25 cellular contexts compared by ENCODE assay signal in the genomic region with DNA sequence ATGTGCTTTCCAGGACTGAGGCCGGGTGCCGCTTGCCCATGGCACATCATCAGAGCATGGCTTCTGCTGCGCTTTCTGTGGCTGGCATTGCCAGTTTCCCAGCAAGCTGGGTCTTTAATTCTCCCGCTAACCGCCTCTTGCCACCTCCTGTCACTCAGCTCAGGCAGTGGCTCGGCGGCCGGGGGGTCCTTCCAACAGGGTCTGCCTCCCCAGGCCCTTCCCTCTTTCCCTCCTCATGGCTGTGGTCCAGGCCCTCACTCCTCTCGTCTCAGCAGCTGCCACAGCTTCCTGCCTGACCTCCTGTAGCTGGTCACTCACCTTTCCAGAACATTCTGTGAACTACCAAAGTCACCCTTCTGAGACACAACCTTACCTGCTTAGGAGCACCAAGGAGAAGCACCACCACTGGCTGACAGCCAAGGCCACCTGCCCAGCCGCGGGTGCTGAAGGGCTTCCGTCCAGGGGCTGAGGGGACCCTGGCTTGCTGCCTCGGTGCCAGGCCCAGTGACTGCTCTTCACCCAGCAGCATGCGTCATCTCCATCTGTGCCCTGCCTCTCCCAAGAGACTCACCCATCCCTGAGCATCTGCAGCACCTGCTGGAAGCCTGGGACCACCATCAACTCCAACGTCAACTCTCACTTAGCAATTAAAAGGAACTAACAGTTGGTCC. TPM values are rescaled to one million over a fixed set of nuclear protein-coding genes. Genes with fewer than 3 reads are reported as not detected.
A peak's percentile ranks its signal among the peaks of the same experiment; 100 is the strongest.
DNase-seq lines count a peak whose midpoint lies in the region; ATAC-seq, FAIRE-seq and TF ChIP-seq lines count a peak whose summit lies in the region.
"Had no signal": no experiment of that assay in that cellular context is flagged by ENCODE, and none has a peak within 500 bp of the region (broad histone marks: within the 10 kb centered on the region; RNA-seq: fewer than 3 reads in every experiment).

No MANE protein-coding gene starts in this region.

- no peak overlapping the region for H2AK5ac ChIP-seq in mesendoderm (ENCODE audit: low read length)

- in situ Hi-C loops in HepG2 (cut with HindIII; ENCODE audit: extremely low pct_ligation_motif_present, low pct_unique_long_range_greater_than_20kb): loop anchor here (5.0 kb wide), 1 partner anchor 47 kb away; no protein-coding TSS in a partner anchor

- no TSS peak for BruUV-seq in HepG2 (replicated peaks; lab: Mats Ljungman, UMichigan)

- H3K4me1 ChIP-seq in HepG2 (ENCODE audit: insufficient read depth, low read length) (peaks cover 19% of the 10 kb centered on the region), thyroid gland (no peaks in the 10 kb centered on the region), mesendoderm (ENCODE audit: control insufficient read depth, low read depth, low read length) (no peaks in the 10 kb centered on the region)

- H4K20me1 ChIP-seq in HepG2 (ENCODE audit: insufficient read depth, low read length): no peaks in the 10 kb centered on the region
- H4K20me1 ChIP-seq: BLaER1 had no signal

- H3K27me3 Mint-ChIP-seq in T-helper 17 cell: no peaks in the 10 kb centered on the region

- CTCF ChIA-PET in HepG2 (lab: Yijun Ruan, JAX; ENCODE audit: low intra/inter-chr PET ratio, low total read pairs): interaction anchor here (2.0 to 2.7 kb wide), 2 partner anchors 47 to 141 kb away, joined by 14 read pairs; no protein-coding TSS in a partner anchor

- H3K36me3 Mint-ChIP-seq in activated naive CD4-positive, alpha-beta T cell treated with anti-CD3 and anti-CD28 coated beads, Interleukin-2, amount 50 U/mL, for 72 hours: peaks cover 0 to 7% of the 10 kb centered on the region in 2 donors
- no peaks in the 10 kb centered on the region for H3K36me3 Mint-ChIP-seq in T-helper 17 cell (ENCODE audit: low read depth)

- ATAC-seq in activated naive CD4-positive, alpha-beta T cell treated with anti-CD3 and anti-CD28 coated beads, Interleukin-2, amount 50 U/mL, for 72 hours: no peak
- no peak for ATAC-seq in T-helper 17 cell
- ATAC-seq in HepG2: no peak

- H3K9me3 Mint-ChIP-seq in activated naive CD4-positive, alpha-beta T cell treated with anti-CD3 and anti-CD28 coated beads, Interleukin-2, amount 50 U/mL, for 72 hours: peaks cover 3 to 7% of the 10 kb centered on the region in 2 donors
- H3K9me3 Mint-ChIP-seq: CD4-positive, CD25-positive, alpha-beta regulatory T cell had no signal

- no peaks in the 10 kb centered on the region for H3K36me3 ChIP-seq in HepG2 (replicated peaks in 1 of 2; ENCODE audit: control insufficient read depth in 1 of 2, insufficient read depth in 2 of 2, low read length in 2 of 2)
- H3K36me3 ChIP-seq in thyroid gland: no peaks in the 10 kb centered on the region
- peaks cover 2% of the 10 kb centered on the region for H3K36me3 ChIP-seq in mesendoderm (ENCODE audit: control insufficient read depth, insufficient read depth, low read length)
- H3K36me3 ChIP-seq: BLaER1, MG63 had no signal

- H3K79me2 ChIP-seq in HepG2 (ENCODE audit: insufficient read depth, low read length): no peaks in the 10 kb centered on the region
- no peaks in the 10 kb centered on the region for H3K79me2 ChIP-seq in mesendoderm (ENCODE audit: control insufficient read depth, insufficient read depth, low read length)

- H4K5ac ChIP-seq in mesendoderm (ENCODE audit: low read length): no peak overlapping the region

- H3K18ac ChIP-seq in mesendoderm (ENCODE audit: low read length): no peak overlapping the region

- no peak overlapping the region for H3K4ac ChIP-seq in mesendoderm (ENCODE audit: low read depth, low read length)

- TF ChIP-seq RAD21 in HepG2 (CRISPR knock-in tag; IDR thresholded peaks at IDR 0.05): no peak

- no peak overlapping the region for H3K4me3 Mint-ChIP-seq in T-helper 17 cell
- H3K4me3 Mint-ChIP-seq: CD4-positive, CD25-positive, alpha-beta regulatory T cell had no signal

- intact Hi-C loops in HepG2 (cut with micrococcal nuclease; ENCODE audit: unreplicated experiment) (loop anchor here (5.0 kb wide), 1 partner anchor 33 kb away; the partner anchor contains the start of gene MPPE1), thyroid gland (cut with DNase I) (loop anchor here (10.0 kb wide), 1 partner anchor 139 kb away; no protein-coding TSS in a partner anchor)

- no peak overlapping the region for H3K23ac ChIP-seq in mesendoderm (ENCODE audit: low read length)

- H4K8ac ChIP-seq in mesendoderm (ENCODE audit: low read depth, low read length): no peak overlapping the region

- H2BK5ac ChIP-seq in mesendoderm (ENCODE audit: low read length): no peak overlapping the region

- TF ChIP-seq CTCF in HepG2 (CRISPR knock-in tag; IDR thresholded peaks at IDR 0.05): no peak
- TF ChIP-seq CTCF in thyroid gland (IDR thresholded peaks at IDR 0.05): no peak

- H3K27ac ChIP-seq in HepG2 (ENCODE audit: extremely low read length, insufficient read depth, low read length): no peak overlapping the region
- no peak overlapping the region for H3K27ac ChIP-seq in thyroid gland
- H3K27ac ChIP-seq in mesendoderm (ENCODE audit: low read depth, low read length): no peak overlapping the region
- H3K27ac ChIP-seq: BLaER1, PC-9 had no signal

- no peak for DNase-seq in activated naive CD4-positive, alpha-beta T cell treated with anti-CD3 and anti-CD28 coated beads, Interleukin-2, amount 50 U/mL, for 72 hours (ENCODE audit: low spot score in 2 of 2)
- DNase-seq in activated naive CD4-positive, alpha-beta T cell (lab: John Stamatoyannopoulos, UW): no peak
- DNase-seq in T-helper 17 cell (no peak), HepG2 (ENCODE audit: low spot score) (no peak), thyroid gland (peak; percentile 28 to 33), NCI-H187 (lab: John Stamatoyannopoulos, UW) (no peak), mesendoderm (no peak), NCI-H69 (lab: John Stamatoyannopoulos, UW) (no peak)
- DNase-seq: CD4-positive, CD25-positive, alpha-beta regulatory T cell; DMS153; DND-41; KBM-7; MG63; NCI-H1105 treated with DMSO at 0.1 percent for 48 hours; NCI-H146; NCI-H2081; NCI-H774; PC-9; RPMI8226; SHP77 had no signal

- H3K9ac ChIP-seq in HepG2 (ENCODE audit: insufficient read depth, low read depth, low read length): no peak overlapping the region
- no peak overlapping the region for H3K9ac ChIP-seq in mesendoderm (ENCODE audit: low read length)
- H3K9ac ChIP-seq: BLaER1 had no signal

- H3K9me3 ChIP-seq in T-helper 17 cell (ENCODE audit: control insufficient read depth, low read length, poor library complexity, severe bottlenecking) (no peaks in the 10 kb centered on the region), HepG2 (ENCODE audit: low read length) (no peaks in the 10 kb centered on the region), thyroid gland (no peaks in the 10 kb centered on the region)
- H3K9me3 ChIP-seq: BLaER1, MG63 had no signal

- FAIRE-seq in HepG2 (lab: Jason Lieb, UNC): no peak
- FAIRE-seq: A204.1, GM12892, GM19239, H54 had no signal

- TF ChIP-seq EP300 in HepG2 (IDR thresholded peaks at IDR 0.05; ENCODE audit: low read depth in 2 of 2, low read length in 2 of 2) (no peak), HepG2 (CRISPR knock-in tag; IDR thresholded peaks at IDR 0.05; ENCODE audit: borderline replicate concordance) (no peak)

- TF ChIP-seq POLR2A in HepG2 (IDR thresholded peaks at IDR 0.05; ENCODE audit: insufficient read depth in 1 of 2, low read depth in 2 of 2, low read length in 2 of 2): no peak
- no peak for TF ChIP-seq POLR2A in thyroid gland (IDR thresholded peaks at IDR 0.05)

- peaks cover 2% of the 10 kb centered on the region for H3K4me1 Mint-ChIP-seq in T-helper 17 cell
- H3K4me1 Mint-ChIP-seq: CD4-positive, CD25-positive, alpha-beta regulatory T cell had no signal

- POLR2A ChIA-PET in HepG2 (lab: Yijun Ruan, JAX): no interaction called here

- no peak overlapping the region for H2AFZ ChIP-seq in HepG2 (ENCODE audit: low read length)
- H2AFZ ChIP-seq: PC-9 had no signal

- no peak overlapping the region for H2BK120ac ChIP-seq in mesendoderm (ENCODE audit: low read depth, low read length)

- no peak overlapping the region for H2BK15ac ChIP-seq in mesendoderm (replicated peaks; ENCODE audit: low read depth)

- H3K27ac Mint-ChIP-seq in activated naive CD4-positive, alpha-beta T cell treated with anti-CD3 and anti-CD28 coated beads, Interleukin-2, amount 50 U/mL, for 72 hours: peak overlapping the region; percentile 62 to 77
- peak overlapping the region; percentile 37 for H3K27ac Mint-ChIP-seq in T-helper 17 cell

- no peaks in the 10 kb centered on the region for H3K27me3 ChIP-seq in HepG2 (ENCODE audit: control insufficient read depth in 1 of 2, insufficient read depth in 2 of 2, low read length in 2 of 2)
- no peaks in the 10 kb centered on the region for H3K27me3 ChIP-seq in thyroid gland
- no peaks in the 10 kb centered on the region for H3K27me3 ChIP-seq in mesendoderm (ENCODE audit: insufficient read depth, low read length, poor library complexity)
- H3K27me3 ChIP-seq: BLaER1, MG63 had no signal

- H3K4me2 ChIP-seq in HepG2 (ENCODE audit: low read depth, low read length): 0 out of 2 replicates have a peak overlapping the region, but pooled peaks have one; percentile 39
- H3K4me2 ChIP-seq in mesendoderm (ENCODE audit: low read length): no peak overlapping the region
- H3K4me2 ChIP-seq: BLaER1, PC-9 had no signal

- WGBS in HepG2 (ENCODE audit: low lambda C conversion rate): 85% methylated on average over 15 of the region's 15 CpGs
- 71 to 90% methylated on average over 12 of the region's 15 CpGs for WGBS in thyroid gland, 2 donors
- no CpG with 5 or more reads among the region's 15 CpGs for WGBS in mesendoderm (ENCODE audit: extremely low coverage, insufficient coverage, low lambda C conversion rate)

- H3K79me1 ChIP-seq in mesendoderm (ENCODE audit: low read length): no peaks in the 10 kb centered on the region

- H3K56ac ChIP-seq in mesendoderm (ENCODE audit: low read length): no peak overlapping the region

- H3K4me3 ChIP-seq in HepG2 (replicated peaks in 1 of 3; ENCODE audit: insufficient read depth in 1 of 3, low read depth in 2 of 3, low read length in 3 of 3) (no peak overlapping the region), thyroid gland (replicated peaks in 1 of 3) (no peak overlapping the region), mesendoderm (ENCODE audit: low read length) (no peak overlapping the region)
- H3K4me3 ChIP-seq: BLaER1, MG63, PC-9 had no signal

RNA-seq across cellular contexts. Expression of gene CHMP1B, which starts 22.6 kb away (rescaled TPM):
- total RNA-seq in activated naive CD4-positive, alpha-beta T cell treated with anti-CD3 and anti-CD28 coated beads, Interleukin-2, amount 50 U/mL, for 72 hours: 10 to 100 TPM; 23.5 to 26.4 TPM
- 10 to 100 TPM; 81.4 to 98.5 TPM for total RNA-seq in T-helper 17 cell
- total RNA-seq in HepG2 (2016; rRNA removed; fragmentation: Illumina TruSeq; extraction: Trizol): 18.8 and 24.0 TPM in 2 replicates
- total RNA-seq in HepG2 (2016; cell fraction: cytosol; rRNA removed; fragmentation: Illumina TruSeq; extraction: Trizol; ENCODE audit: low read depth): 4.1 TPM in 2 replicates
- total RNA-seq in HepG2 (2016; cell fraction: insoluble cytoplasmic fraction; rRNA removed; fragmentation: Illumina TruSeq; extraction: Trizol): 18.9 and 22.7 TPM in 2 replicates
- total RNA-seq in HepG2 (2016; cell fraction: membrane; rRNA removed; fragmentation: Illumina TruSeq; extraction: Trizol): 8.7 and 9.1 TPM in 2 replicates
- total RNA-seq in HepG2 (2016; cell fraction: nucleus; rRNA removed; fragmentation: Illumina TruSeq; extraction: Trizol): 15.1 and 15.2 TPM in 2 replicates
- polyA plus RNA-seq in HepG2 (2011; rRNA removed): 19.1 and 20.2 TPM in 2 replicates
- 19.1 and 22.1 TPM in 2 replicates for polyA plus RNA-seq in HepG2 (2011; cell fraction: cytosol; rRNA removed)
- 6.4 and 8.0 TPM in 2 replicates for polyA plus RNA-seq in HepG2 (2011; cell fraction: nucleus; rRNA removed)
- polyA plus RNA-seq in HepG2 (2012): 23.0 and 26.4 TPM in 2 replicates
- polyA plus RNA-seq in HepG2 (2016; cell fraction: cytosol; fragmentation: Illumina TruSeq; extraction: Trizol; ENCODE audit: low read depth): 2.7 and 2.9 TPM in 2 replicates
- polyA plus RNA-seq in HepG2 (2016; cell fraction: insoluble cytoplasmic fraction; fragmentation: Illumina TruSeq; extraction: Trizol; ENCODE audit: low read depth): 29.6 and 30.5 TPM in 2 replicates
- 5.7 and 6.2 TPM in 2 replicates for polyA plus RNA-seq in HepG2 (2016; cell fraction: membrane; fragmentation: Illumina TruSeq; extraction: Trizol; ENCODE audit: low read depth)
- polyA plus RNA-seq in HepG2 (2016; cell fraction: nucleus; fragmentation: Illumina TruSeq; extraction: Trizol; ENCODE audit: insufficient read depth, low read depth): 21.5 and 22.8 TPM in 2 replicates
- 15.1 and 30.4 TPM in 2 replicates for polyA minus RNA-seq in HepG2 (2011; rRNA and poly(A)+ RNA removed; ENCODE audit: low replicate concordance)
- 11.8 and 14.1 TPM in 2 replicates for polyA minus RNA-seq in HepG2 (2011; cell fraction: cytosol; rRNA and poly(A)+ RNA removed)
- polyA minus RNA-seq in HepG2 (2011; cell fraction: nucleus; rRNA and poly(A)+ RNA removed): 12.7 and 15.6 TPM in 2 replicates
- 10 to 100 TPM; 75.4 to 99.5 (median 85.9) TPM for total RNA-seq in thyroid gland
- polyA plus RNA-seq in mesendoderm (2013, experiment 1 of 2): 35.3 TPM
- 36.3 TPM for polyA plus RNA-seq in mesendoderm (2013, experiment 2 of 2)

RNA-seq across cellular contexts. Expression of gene MPPE1, which starts 34.3 kb away (rescaled TPM):
- total RNA-seq in activated naive CD4-positive, alpha-beta T cell treated with anti-CD3 and anti-CD28 coated beads, Interleukin-2, amount 50 U/mL, for 72 hours: 10 to 100 TPM; 38.1 to 67.2 TPM
- 10 to 100 TPM; 72.9 to 79.3 TPM for total RNA-seq in T-helper 17 cell
- total RNA-seq in HepG2 (2016; rRNA removed; fragmentation: Illumina TruSeq; extraction: Trizol): 5.4 and 11.9 TPM in 2 replicates
- total RNA-seq in HepG2 (2016; cell fraction: cytosol; rRNA removed; fragmentation: Illumina TruSeq; extraction: Trizol; ENCODE audit: low read depth): 9.1 and 12.1 TPM in 2 replicates
- total RNA-seq in HepG2 (2016; cell fraction: insoluble cytoplasmic fraction; rRNA removed; fragmentation: Illumina TruSeq; extraction: Trizol): 3.6 and 11.9 TPM in 2 replicates
- total RNA-seq in HepG2 (2016; cell fraction: membrane; rRNA removed; fragmentation: Illumina TruSeq; extraction: Trizol): 7.1 and 10.4 TPM in 2 replicates
- total RNA-seq in HepG2 (2016; cell fraction: nucleus; rRNA removed; fragmentation: Illumina TruSeq; extraction: Trizol): 19.6 and 20.7 TPM in 2 replicates
- polyA plus RNA-seq in HepG2 (2011; rRNA removed): 9.6 and 10.6 TPM in 2 replicates
- polyA plus RNA-seq in HepG2 (2011; cell fraction: cytosol; rRNA removed): 5.0 and 6.2 TPM in 2 replicates
- polyA plus RNA-seq in HepG2 (2011; cell fraction: nucleus; rRNA removed): 18.2 and 19.2 TPM in 2 replicates
- 6.4 and 7.1 TPM in 2 replicates for polyA plus RNA-seq in HepG2 (2012)
- polyA plus RNA-seq in HepG2 (2016; cell fraction: cytosol; fragmentation: Illumina TruSeq; extraction: Trizol; ENCODE audit: low read depth): 14.6 and 22.2 TPM in 2 replicates
- polyA plus RNA-seq in HepG2 (2016; cell fraction: insoluble cytoplasmic fraction; fragmentation: Illumina TruSeq; extraction: Trizol; ENCODE audit: low read depth): 4.6 and 6.6 TPM in 2 replicates
- polyA plus RNA-seq in HepG2 (2016; cell fraction: membrane; fragmentation: Illumina TruSeq; extraction: Trizol; ENCODE audit: low read depth): 8.0 and 12.4 TPM in 2 replicates
- 31.1 and 36.4 TPM in 2 replicates for polyA plus RNA-seq in HepG2 (2016; cell fraction: nucleus; fragmentation: Illumina TruSeq; extraction: Trizol; ENCODE audit: insufficient read depth, low read depth)
- polyA minus RNA-seq in HepG2 (2011; rRNA and poly(A)+ RNA removed; ENCODE audit: low replicate concordance): 8.2 and 19.5 TPM in 2 replicates
- 3.4 and 4.1 TPM in 2 replicates for polyA minus RNA-seq in HepG2 (2011; cell fraction: cytosol; rRNA and poly(A)+ RNA removed)
- 21.0 and 21.2 TPM in 2 replicates for polyA minus RNA-seq in HepG2 (2011; cell fraction: nucleus; rRNA and poly(A)+ RNA removed)
- 100 to 1,000 TPM in 1 of 4 donors, 10 to 100 TPM in 3; 50.0 to 111 (median 76.7) TPM for total RNA-seq in thyroid gland
- polyA plus RNA-seq in mesendoderm (2013, experiment 1 of 2): 6.4 TPM
- 5.0 TPM for polyA plus RNA-seq in mesendoderm (2013, experiment 2 of 2)

Comparison
In these comparisons a context has a peak if more than half of its experiments do, and no peak if none do; other contexts are left out.
1. DNase-seq: peak in thyroid gland (2 of 2); none in activated naive CD4-positive, alpha-beta T cell treated with anti-CD3 and anti-CD28 coated beads, Interleukin-2, amount 50 U/mL, for 72 hours (0 of 2), activated naive CD4-positive, alpha-beta T cell (0 of 4), T-helper 17 cell (0 of 3), HepG2 (single experiment), NCI-H187 (0 of 2), mesendoderm (single experiment) and NCI-H69 (single experiment).